Comparison of ENCODE assay signal across 16 cellular contexts in the genomic region with DNA sequence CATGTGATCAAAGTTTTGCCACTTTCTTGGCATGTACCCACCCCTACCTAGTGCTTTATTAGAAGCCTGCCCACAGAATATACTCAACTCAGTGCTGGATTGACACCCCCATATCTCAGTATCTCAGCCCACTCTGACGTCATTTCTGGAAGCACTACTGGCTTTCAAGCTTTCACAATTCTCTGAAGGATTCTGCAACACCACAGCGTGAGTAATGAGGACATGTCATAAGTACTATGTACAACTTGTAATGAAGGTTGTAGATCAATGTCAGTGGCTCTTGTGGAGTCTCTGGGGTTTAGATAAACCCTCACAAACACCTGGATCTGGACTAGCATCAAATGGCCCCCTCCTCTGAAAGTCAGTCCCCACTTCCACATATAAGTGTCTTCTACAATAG. TPM values are rescaled to one million over a fixed set of nuclear protein-coding genes. Genes with fewer than 3 reads are reported as not detected.
DNase-seq lines count a peak whose midpoint lies in the region; ATAC-seq, FAIRE-seq and TF ChIP-seq lines count a peak whose summit lies in the region.
"Had no signal": no experiment of that assay in that cellular context is flagged by ENCODE, and none has a peak within 500 bp of the region (broad histone marks: within the 10 kb centered on the region; RNA-seq: fewer than 3 reads in every experiment).

No MANE protein-coding gene starts in this region.

- TF ChIP-seq POLR2A in HepG2 (IDR thresholded peaks at IDR 0.05; ENCODE audit: insufficient read depth in 1 of 2, low read depth in 2 of 2, low read length in 2 of 2), result no peak

- H3K9me3 ChIP-seq in HepG2 (ENCODE audit: low read length) (peaks cover 27% of the 10 kb centered on the region), OCI-LY7 (ENCODE audit: low read length) (no peaks in the 10 kb centered on the region)

- H3K4me3 ChIP-seq in HepG2 (replicated peaks in 1 of 3; ENCODE audit: insufficient read depth in 1 of 3, low read depth in 2 of 3, low read length in 3 of 3) (no peak overlapping the region), OCI-LY7 (ENCODE audit: low read depth, low read length, poor library complexity, severe bottlenecking) (no peak overlapping the region)

- H3K4me1 Mint-ChIP-seq in activated T-helper 17 cell treated with anti-CD3 and anti-CD28 coated beads, Interleukin-2, amount 50 U/mL, for 72 hours, result peaks cover 6% of the 10 kb centered on the region
- peaks cover 11% of the 10 kb centered on the region for H3K4me1 Mint-ChIP-seq in activated CD8-positive, alpha-beta memory T cell treated with anti-CD3 and anti-CD28 coated beads, Interleukin-2, amount 10 ng/mL, durations not matched to agents 7 days and 5 days
- H3K4me1 Mint-ChIP-seq: activated naive CD8-positive, alpha-beta T cell treated with anti-CD3 and anti-CD28 coated beads for 36 hours had no signal

- no peak for FAIRE-seq in HepG2 (lab: Jason Lieb, UNC)
- FAIRE-seq: H54, RCC 7860, small intestine had no signal

- peaks cover 12% of the 10 kb centered on the region for H3K27me3 Mint-ChIP-seq in activated T-helper 17 cell treated with anti-CD3 and anti-CD28 coated beads, Interleukin-2, amount 50 U/mL, for 72 hours
- peaks cover 16% of the 10 kb centered on the region for H3K27me3 Mint-ChIP-seq in activated CD8-positive, alpha-beta memory T cell treated with anti-CD3 and anti-CD28 coated beads, Interleukin-2, amount 10 ng/mL, durations not matched to agents 7 days and 5 days
- H3K27me3 Mint-ChIP-seq: activated naive CD8-positive, alpha-beta T cell treated with anti-CD3 and anti-CD28 coated beads for 36 hours had no signal

- CTCF ChIA-PET in HepG2 (lab: Yijun Ruan, JAX; ENCODE audit: low intra/inter-chr PET ratio, low total read pairs) (no interaction called here), OCI-LY7 (lab: Charles Lee; ENCODE audit: unreplicated experiment) (no interaction called here)
- CTCF ChIA-PET in activated CD8-positive, alpha-beta memory T cell treated with anti-CD3 and anti-CD28 coated beads, Interleukin-2, amount 10 ng/mL, durations not matched to agents 7 days and 5 days (lab: Charles Lee), result no interaction called here

- H3K4me2 ChIP-seq in HepG2 (ENCODE audit: low read depth, low read length) (no peak overlapping the region), OCI-LY7 (ENCODE audit: low read length) (no peak overlapping the region)

- no peaks in the 10 kb centered on the region for H3K36me3 Mint-ChIP-seq in activated T-helper 17 cell treated with anti-CD3 and anti-CD28 coated beads, Interleukin-2, amount 50 U/mL, for 72 hours (ENCODE audit: low read depth)
- H3K36me3 Mint-ChIP-seq in activated CD8-positive, alpha-beta memory T cell treated with anti-CD3 and anti-CD28 coated beads, Interleukin-2, amount 10 ng/mL, durations not matched to agents 7 days and 5 days, result peaks cover 13% of the 10 kb centered on the region

- H3K4me3 Mint-ChIP-seq in activated T-helper 17 cell treated with anti-CD3 and anti-CD28 coated beads, Interleukin-2, amount 50 U/mL, for 72 hours, result no peak overlapping the region
- no peak overlapping the region for H3K4me3 Mint-ChIP-seq in activated CD8-positive, alpha-beta memory T cell treated with anti-CD3 and anti-CD28 coated beads, Interleukin-2, amount 10 ng/mL, durations not matched to agents 7 days and 5 days
- H3K4me3 Mint-ChIP-seq: activated naive CD8-positive, alpha-beta T cell treated with anti-CD3 and anti-CD28 coated beads for 36 hours; stimulated activated naive B cell treated with anti-CD40 and anti-IgM and Interleukin-4, amounts not matched to agents 10 μg/mL and 1 μg/mL and 100 μg/mL, for 72 hours had no signal

- TF ChIP-seq RAD21 in HepG2 (CRISPR knock-in tag; IDR thresholded peaks at IDR 0.05), result no peak

- TF ChIP-seq CTCF in AG09319 (IDR thresholded peaks at IDR 0.05; ENCODE audit: low read depth, low read length), result no peak
- no peak for TF ChIP-seq CTCF in HepG2 (CRISPR knock-in tag; IDR thresholded peaks at IDR 0.05)
- no peak for TF ChIP-seq CTCF in OCI-LY7 (conservative IDR thresholded peaks at IDR 0.05; ENCODE audit: low read length)

- peak; percentile 37 for ATAC-seq in activated T-helper 17 cell treated with anti-CD3 and anti-CD28 coated beads, Interleukin-2, amount 50 U/mL, for 72 hours (replicated peaks)
- no peak for ATAC-seq in HepG2
- ATAC-seq in activated CD8-positive, alpha-beta memory T cell treated with anti-CD3 and anti-CD28 coated beads, Interleukin-2, amount 10 ng/mL, durations not matched to agents 7 days and 5 days, result no peak
- no peak for ATAC-seq in HG02571 (IDR thresholded peaks at IDR 0.05; ENCODE audit: unreplicated experiment)
- ATAC-seq: activated CD4-positive, CD25-positive, alpha-beta regulatory T cell treated with anti-CD3 and anti-CD28 coated beads, Interleukin-2, amount 50 U/mL, for 24 hours; stimulated activated naive B cell treated with anti-CD40 and anti-IgM and Interleukin-4, amounts not matched to agents 10 μg/mL and 1 μg/mL and 100 μg/mL, for 72 hours had no signal

- no peak overlapping the region for H3K9ac ChIP-seq in HepG2 (ENCODE audit: insufficient read depth, low read depth, low read length)

- no peaks in the 10 kb centered on the region for H3K9me2 ChIP-seq in OCI-LY7 (ENCODE audit: insufficient read depth, low read length)

- DNase-seq in AG09319 (ENCODE audit: extremely low read depth, low read depth) (peak; percentile 25), HPDE6-E6E7 (ENCODE audit: extremely low spot score) (peak; percentile 41), HepG2 (ENCODE audit: low spot score) (no peak), OCI-LY7 (ENCODE audit: low spot score) (no peak), Kasumi-1 (lab: John Stamatoyannopoulos, UW) (no peak)
- DNase-seq in activated CD8-positive, alpha-beta memory T cell treated with anti-CD3 and anti-CD28 coated beads, Interleukin-2, amount 10 ng/mL, durations not matched to agents 7 days and 5 days, result no peak
- DNase-seq: activated naive CD8-positive, alpha-beta T cell treated with anti-CD3 and anti-CD28 coated beads for 36 hours; DMS 273 treated with DMSO at 0.1 percent for 48 hours; NCI-H2029; small intestine; stimulated activated naive B cell treated with anti-CD40 and anti-IgM and Interleukin-4, amounts not matched to agents 10 μg/mL and 1 μg/mL and 100 μg/mL, for 72 hours had no signal

- no peak overlapping the region for H2AFZ ChIP-seq in HepG2 (ENCODE audit: low read length)
- no peak overlapping the region for H2AFZ ChIP-seq in OCI-LY7 (ENCODE audit: low read length)

- H3K27ac Mint-ChIP-seq in activated T-helper 17 cell treated with anti-CD3 and anti-CD28 coated beads, Interleukin-2, amount 50 U/mL, for 72 hours, result no peak overlapping the region
- H3K27ac Mint-ChIP-seq in activated CD8-positive, alpha-beta memory T cell treated with anti-CD3 and anti-CD28 coated beads, Interleukin-2, amount 10 ng/mL, durations not matched to agents 7 days and 5 days, result no peak overlapping the region
- H3K27ac Mint-ChIP-seq: activated naive CD8-positive, alpha-beta T cell treated with anti-CD3 and anti-CD28 coated beads for 36 hours; stimulated activated naive B cell treated with anti-CD40 and anti-IgM and Interleukin-4, amounts not matched to agents 10 μg/mL and 1 μg/mL and 100 μg/mL, for 72 hours had no signal

- in situ Hi-C loops in HepG2 (cut with HindIII; ENCODE audit: extremely low pct_ligation_motif_present, low pct_unique_long_range_greater_than_20kb), result no loop called here

- TF ChIP-seq EP300 in HepG2 (IDR thresholded peaks at IDR 0.05; ENCODE audit: low read depth in 2 of 2, low read length in 2 of 2) (no peak), HepG2 (CRISPR knock-in tag; IDR thresholded peaks at IDR 0.05; ENCODE audit: borderline replicate concordance) (no peak)

- POLR2A ChIA-PET in HepG2 (lab: Yijun Ruan, JAX) (no interaction called here), OCI-LY7 (lab: Charles Lee) (interaction anchor here (0.7 kb wide), 1 partner anchor 684 kb away, joined by 5 read pairs; no protein-coding TSS in a partner anchor)

- H3K79me2 ChIP-seq in HepG2 (ENCODE audit: insufficient read depth, low read length) (no peaks in the 10 kb centered on the region), OCI-LY7 (ENCODE audit: insufficient read depth, low read depth, low read length) (no peaks in the 10 kb centered on the region)

- peaks cover 31% of the 10 kb centered on the region for H3K9me3 Mint-ChIP-seq in activated T-helper 17 cell treated with anti-CD3 and anti-CD28 coated beads, Interleukin-2, amount 50 U/mL, for 72 hours
- H3K9me3 Mint-ChIP-seq in activated CD8-positive, alpha-beta memory T cell treated with anti-CD3 and anti-CD28 coated beads, Interleukin-2, amount 10 ng/mL, durations not matched to agents 7 days and 5 days (ENCODE audit: low read depth), result peaks cover 6% of the 10 kb centered on the region

- BruUV-seq in HepG2 (replicated peaks; lab: Mats Ljungman, UMichigan) (no TSS peak), OCI-LY7 (replicated peaks; lab: Mats Ljungman, UMichigan) (no TSS peak)

- H3K27ac ChIP-seq in HepG2 (ENCODE audit: extremely low read length, insufficient read depth, low read length), result no peak overlapping the region
- H3K27ac ChIP-seq in OCI-LY7 (ENCODE audit: low read depth, low read length, poor library complexity, severe bottlenecking), result no peak overlapping the region

- WGBS in HepG2 (ENCODE audit: low lambda C conversion rate), result 0% methylated on average over 2 of the region's 2 CpGs

- H3K27me3 ChIP-seq in HepG2 (ENCODE audit: control insufficient read depth in 1 of 2, insufficient read depth in 2 of 2, low read length in 2 of 2), result no peaks in the 10 kb centered on the region

- intact Hi-C loops in HepG2 (cut with micrococcal nuclease; ENCODE audit: unreplicated experiment), result no loop called here
- intact Hi-C loops in OCI-LY7 (cut with micrococcal nuclease; ENCODE audit: unreplicated experiment), result no loop called here

- no peaks in the 10 kb centered on the region for H4K20me1 ChIP-seq in HepG2 (ENCODE audit: insufficient read depth, low read length)
- no peaks in the 10 kb centered on the region for H4K20me1 ChIP-seq in OCI-LY7 (ENCODE audit: insufficient read depth, low read length)

- no peaks in the 10 kb centered on the region for H3K36me3 ChIP-seq in HepG2 (replicated peaks in 1 of 2; ENCODE audit: control insufficient read depth in 1 of 2, insufficient read depth in 2 of 2, low read length in 2 of 2)
- no peaks in the 10 kb centered on the region for H3K36me3 ChIP-seq in OCI-LY7 (ENCODE audit: insufficient read depth, low read length)

- peaks cover 11% of the 10 kb centered on the region; the same call in 1 of the 2 replicates for H3K4me1 ChIP-seq in HepG2 (ENCODE audit: insufficient read depth, low read length)
- H3K4me1 ChIP-seq in OCI-LY7 (ENCODE audit: insufficient read depth, low read length, poor library complexity, severe bottlenecking), result no peaks in the 10 kb centered on the region

RNA-seq across cellular contexts. Expression of a gene that starts 57.2 kb away (rescaled TPM):
- total RNA-seq in activated T-helper 17 cell treated with anti-CD3 and anti-CD28 coated beads, Interleukin-2, amount 50 U/mL, for 72 hours, result 1 to 10 TPM; 2.0 to 2.5 TPM
- total RNA-seq in HepG2 (2016; rRNA removed; fragmentation: Illumina TruSeq; extraction: Trizol) (2.4 and 3.2 TPM in 2 replicates), OCI-LY7 (2022) (0.44 and 0.53 TPM in 2 replicates)
- 0.30 and 0.53 TPM in 2 replicates for total RNA-seq in HepG2 (2016; cell fraction: cytosol; rRNA removed; fragmentation: Illumina TruSeq; extraction: Trizol; ENCODE audit: low read depth)
- total RNA-seq in HepG2 (2016; cell fraction: insoluble cytoplasmic fraction; rRNA removed; fragmentation: Illumina TruSeq; extraction: Trizol), result 2.7 and 3.6 TPM in 2 replicates
- total RNA-seq in HepG2 (2016; cell fraction: membrane; rRNA removed; fragmentation: Illumina TruSeq; extraction: Trizol), result 2.0 TPM in 2 replicates
- 2.8 and 3.0 TPM in 2 replicates for total RNA-seq in HepG2 (2016; cell fraction: nucleus; rRNA removed; fragmentation: Illumina TruSeq; extraction: Trizol)
- polyA plus RNA-seq in HepG2 (2011; rRNA removed), result 7.9 and 8.3 TPM in 2 replicates
- polyA plus RNA-seq in HepG2 (2011; cell fraction: cytosol; rRNA removed), result 3.3 and 6.8 TPM in 2 replicates
- polyA plus RNA-seq in HepG2 (2011; cell fraction: nucleus; rRNA removed), result 3.2 and 5.6 TPM in 2 replicates
- polyA plus RNA-seq in HepG2 (2012), result 9.1 and 11.8 TPM in 2 replicates
- polyA plus RNA-seq in HepG2 (2016; cell fraction: cytosol; fragmentation: Illumina TruSeq; extraction: Trizol; ENCODE audit: low read depth), result 0.17 and 0.19 TPM in 2 replicates
- 3.1 and 3.5 TPM in 2 replicates for polyA plus RNA-seq in HepG2 (2016; cell fraction: insoluble cytoplasmic fraction; fragmentation: Illumina TruSeq; extraction: Trizol; ENCODE audit: low read depth)
- 0.88 and 1.0 TPM in 2 replicates for polyA plus RNA-seq in HepG2 (2016; cell fraction: membrane; fragmentation: Illumina TruSeq; extraction: Trizol; ENCODE audit: low read depth)
- polyA plus RNA-seq in HepG2 (2016; cell fraction: nucleus; fragmentation: Illumina TruSeq; extraction: Trizol; ENCODE audit: insufficient read depth, low read depth), result 2.0 and 2.1 TPM in 2 replicates
- polyA minus RNA-seq in HepG2 (2011; rRNA and poly(A)+ RNA removed; ENCODE audit: low replicate concordance), result 0.47 and 5.8 TPM in 2 replicates
- polyA minus RNA-seq in HepG2 (2011; cell fraction: cytosol; rRNA and poly(A)+ RNA removed), result 4.8 and 5.8 TPM in 2 replicates
- polyA minus RNA-seq in HepG2 (2011; cell fraction: nucleus; rRNA and poly(A)+ RNA removed), result 23.4 and 33.6 TPM in 2 replicates
- total RNA-seq in OCI-LY7 (2014; rRNA removed; shearing (Covaris generic)), result 0.62 and 0.63 TPM in 2 replicates
- total RNA-seq in activated CD8-positive, alpha-beta memory T cell treated with anti-CD3 and anti-CD28 coated beads, Interleukin-2, amount 10 ng/mL, durations not matched to agents 7 days and 5 days, result 10 to 100 TPM in 1 of 2 experiments, under 1 TPM in 1; 0.47 to 17.5 TPM

Comparison
In these comparisons a context has a peak if more than half of its experiments do, and no peak if none do; other contexts are left out.
1. DNase-seq: peak in AG09319 (single experiment) and HPDE6-E6E7 (single experiment); none in HepG2 (single experiment), OCI-LY7 (single experiment), activated CD8-positive, alpha-beta memory T cell treated with anti-CD3 and anti-CD28 coated beads, Interleukin-2, amount 10 ng/mL, durations not matched to agents 7 days and 5 days (single experiment) and Kasumi-1 (0 of 2).